ENCODE assay signal across 18 cellular contexts in the genomic region with DNA sequence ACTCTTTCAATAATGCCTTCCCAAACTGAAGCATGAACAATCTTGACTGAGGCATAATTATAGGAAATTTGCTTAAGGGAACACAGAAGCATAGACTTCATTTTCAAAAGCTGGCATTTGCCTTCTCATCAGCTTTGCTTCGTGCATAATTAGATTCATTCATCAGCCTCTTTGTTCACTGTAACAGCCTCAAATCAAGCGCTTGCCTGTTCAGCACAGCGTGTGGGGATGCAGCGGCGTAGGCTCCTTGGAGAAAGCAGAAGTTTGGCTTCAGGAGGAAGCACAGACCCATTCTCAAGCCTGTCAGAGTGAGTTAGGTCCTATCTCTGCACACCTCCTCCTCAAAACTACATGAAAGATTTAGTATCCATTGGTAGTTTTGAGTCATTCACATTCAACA.
A peak's percentile ranks its signal among the peaks of the same experiment; 100 is the strongest.
DNase-seq lines count a peak whose midpoint lies in the region; ATAC-seq lines count a peak whose summit lies in the region.
"Had no signal": no experiment of that assay in that cellular context is flagged by ENCODE, and none has a peak within 500 bp of the region (broad histone marks: within the 10 kb centered on the region; RNA-seq: fewer than 3 reads in every experiment).

No MANE protein-coding gene starts in this region.

- H3K27me3 Mint-ChIP-seq in activated CD8-positive, alpha-beta T cell treated with anti-CD3 and anti-CD28 coated beads, Interleukin-2, amount 10 ng/mL, durations not matched to agents 7 days and 5 days (ENCODE audit: low read depth): no peaks in the 10 kb centered on the region
- H3K27me3 Mint-ChIP-seq: natural killer cell treated with Interleukin-12 subunit alpha and Interleukin-12 subunit beta and Interleukin-15 and Interleukin-18, amount 100 ng/mL, for 72 hours had no signal

- CTCF ChIA-PET in activated CD8-positive, alpha-beta T cell treated with anti-CD3 and anti-CD28 coated beads, Interleukin-2, amount 10 ng/mL, durations not matched to agents 7 days and 5 days (lab: Charles Lee): no interaction called here

- no peaks in the 10 kb centered on the region for H3K4me1 Mint-ChIP-seq in activated CD8-positive, alpha-beta T cell treated with anti-CD3 and anti-CD28 coated beads, Interleukin-2, amount 10 ng/mL, durations not matched to agents 7 days and 5 days (ENCODE audit: low read depth)
- H3K4me1 Mint-ChIP-seq: activated naive CD4-positive, alpha-beta T cell treated with anti-CD3 and anti-CD28 coated beads, Interleukin-2, amount 50 U/mL, for 24 hours had no signal

- ATAC-seq in GM19455 (IDR thresholded peaks at IDR 0.05; ENCODE audit: unreplicated experiment): no peak
- no peak for ATAC-seq in activated CD8-positive, alpha-beta T cell treated with anti-CD3 and anti-CD28 coated beads, Interleukin-2, amount 10 ng/mL, durations not matched to agents 7 days and 5 days
- ATAC-seq: activated CD4-positive, CD25-positive, alpha-beta regulatory T cell treated with anti-CD3 and anti-CD28 coated beads, Interleukin-2, amount 50 U/mL, for 24 hours; activated T-cell treated with anti-CD3 and anti-CD28 coated beads, Interleukin-2, amount 50 U/mL, for 72 hours; natural killer cell treated with Interleukin-12 subunit alpha and Interleukin-12 subunit beta and Interleukin-15 and Interleukin-18, amount 100 ng/mL, for 72 hours had no signal

- POLR2A ChIA-PET in activated CD8-positive, alpha-beta T cell treated with anti-CD3 and anti-CD28 coated beads, Interleukin-2, amount 10 ng/mL, durations not matched to agents 7 days and 5 days (lab: Charles Lee): no interaction called here

- H3K27ac Mint-ChIP-seq in activated CD8-positive, alpha-beta T cell treated with anti-CD3 and anti-CD28 coated beads, Interleukin-2, amount 10 ng/mL, durations not matched to agents 7 days and 5 days: no peak overlapping the region
- H3K27ac Mint-ChIP-seq: activated naive CD4-positive, alpha-beta T cell treated with anti-CD3 and anti-CD28 coated beads, Interleukin-2, amount 50 U/mL, for 24 hours; activated T-cell treated with anti-CD3 and anti-CD28 coated beads, Interleukin-2, amount 50 U/mL, for 72 hours; CD4-positive, alpha-beta memory T cell; natural killer cell treated with Interleukin-12 subunit alpha and Interleukin-12 subunit beta and Interleukin-15 and Interleukin-18, amount 100 ng/mL, for 72 hours had no signal

- no peaks in the 10 kb centered on the region for H3K36me3 Mint-ChIP-seq in activated CD8-positive, alpha-beta T cell treated with anti-CD3 and anti-CD28 coated beads, Interleukin-2, amount 10 ng/mL, durations not matched to agents 7 days and 5 days (ENCODE audit: low read depth)
- H3K36me3 Mint-ChIP-seq: activated naive CD4-positive, alpha-beta T cell treated with anti-CD3 and anti-CD28 coated beads, Interleukin-2, amount 50 U/mL, for 24 hours; CD4-positive, alpha-beta memory T cell; natural killer cell treated with Interleukin-12 subunit alpha and Interleukin-12 subunit beta and Interleukin-15 and Interleukin-18, amount 100 ng/mL, for 72 hours had no signal

- DNase-seq in G401 (ENCODE audit: low spot score) (peak; percentile 62), OCI-M1 (lab: John Stamatoyannopoulos, UW) (peak; percentile 24), epidermal melanocyte (ENCODE audit: insufficient read length, low spot score) (peak; percentile 46), occipital lobe (lab: John Stamatoyannopoulos, UW) (peak; percentile 31), A172 (ENCODE audit: low spot score) (no peak), NCI-H748 (lab: John Stamatoyannopoulos, UW; ENCODE audit: unreplicated experiment) (no peak)
- no peak for DNase-seq in activated CD8-positive, alpha-beta T cell treated with anti-CD3 and anti-CD28 coated beads, Interleukin-2, amount 10 ng/mL, durations not matched to agents 7 days and 5 days
- DNase-seq: activated T-cell treated with anti-CD3 and anti-CD28 coated beads, Interleukin-2, amount 50 U/mL, for 72 hours; CD4-positive, alpha-beta memory T cell; DMS79; mesendoderm; NCI-H526 treated with DMSO at 0.1 percent for 48 hours; Peyer's patch; T1000 had no signal

- in situ Hi-C loops in G401 (cut with HindIII; ENCODE audit: low sequenced_read_pairs): no loop called here

- H3K9me3 Mint-ChIP-seq in activated CD8-positive, alpha-beta T cell treated with anti-CD3 and anti-CD28 coated beads, Interleukin-2, amount 10 ng/mL, durations not matched to agents 7 days and 5 days (ENCODE audit: insufficient read depth): no peaks in the 10 kb centered on the region
- H3K9me3 Mint-ChIP-seq: activated naive CD4-positive, alpha-beta T cell treated with anti-CD3 and anti-CD28 coated beads, Interleukin-2, amount 50 U/mL, for 24 hours; CD4-positive, alpha-beta memory T cell; natural killer cell treated with Interleukin-12 subunit alpha and Interleukin-12 subunit beta and Interleukin-15 and Interleukin-18, amount 100 ng/mL, for 72 hours had no signal

- no peak overlapping the region for H3K4me3 Mint-ChIP-seq in activated CD8-positive, alpha-beta T cell treated with anti-CD3 and anti-CD28 coated beads, Interleukin-2, amount 10 ng/mL, durations not matched to agents 7 days and 5 days
- H3K4me3 Mint-ChIP-seq: activated naive CD4-positive, alpha-beta T cell treated with anti-CD3 and anti-CD28 coated beads, Interleukin-2, amount 50 U/mL, for 24 hours; activated T-cell treated with anti-CD3 and anti-CD28 coated beads, Interleukin-2, amount 50 U/mL, for 72 hours; CD4-positive, alpha-beta memory T cell; natural killer cell treated with Interleukin-12 subunit alpha and Interleukin-12 subunit beta and Interleukin-15 and Interleukin-18, amount 100 ng/mL, for 72 hours had no signal

Comparison
In these comparisons a context has a peak if more than half of its experiments do, and no peak if none do; other contexts are left out.
1. DNase-seq: peak in G401 (single experiment), OCI-M1 (single experiment), epidermal melanocyte (single experiment) and occipital lobe (single experiment); none in A172 (single experiment), activated CD8-positive, alpha-beta T cell treated with anti-CD3 and anti-CD28 coated beads, Interleukin-2, amount 10 ng/mL, durations not matched to agents 7 days and 5 days (single experiment) and NCI-H748 (single experiment).